In the genomic region with DNA sequence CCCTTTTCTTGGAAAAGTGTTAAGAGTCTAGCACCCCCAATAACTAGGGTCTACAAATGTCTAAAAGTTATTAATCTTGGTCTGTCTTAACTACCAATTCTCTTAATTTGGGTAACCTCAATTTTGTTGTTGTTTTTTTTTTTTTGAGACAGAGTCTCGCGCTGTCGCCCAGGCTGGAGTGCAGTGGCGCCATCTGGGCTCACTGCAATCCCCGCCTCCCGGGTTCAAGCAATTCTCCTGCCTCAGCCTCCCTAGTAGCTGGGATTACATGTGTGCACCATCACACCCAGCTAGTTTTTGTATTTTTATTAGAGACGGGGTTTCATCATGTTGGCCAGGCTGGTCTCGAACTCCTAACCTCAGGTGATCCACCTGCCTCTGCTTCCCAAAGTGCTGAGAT, we compare ENCODE assay signal across 1 cellular context.
TF ChIP-seq lines count a peak whose summit lies in the region.

No MANE protein-coding gene starts in this region.

TF ChIP-seq in HEK293, 187 proteins besides CTCF, POLR2A, EP300 and RAD21:
- TF ChIP-seq ZNF423 (tag by site-specific recombination; IDR thresholded peaks at IDR 0.05) (0 out of 2 replicates have a peak, but pooled peaks have one; percentile 2), ZNF692 (tag by site-specific recombination; IDR thresholded peaks at IDR 0.05) (peak; percentile 10; the same call in 1 of the 2 replicates)
